ENCODE assay signal across 14 cellular contexts in genomic region chr6:22886881-22887581, GRCh38.
A peak's percentile ranks its signal among the peaks of the same experiment; 100 is the strongest.
DNase-seq lines count a peak whose midpoint lies in the region; ATAC-seq and TF ChIP-seq lines count a peak whose summit lies in the region.
"Had no signal": no experiment of that assay in that cellular context is flagged by ENCODE, and none has a peak within 500 bp of the region (broad histone marks: within the 10 kb centered on the region; RNA-seq: fewer than 3 reads in every experiment).

No MANE protein-coding gene starts in this region.

- peak overlapping the region; percentile 81 for H3K27ac ChIP-seq in foreskin keratinocyte

- no peaks in the 10 kb centered on the region for H3K36me3 Mint-ChIP-seq in effector memory CD8-positive, alpha-beta T cell (ENCODE audit: insufficient read depth)

- no peak overlapping the region for H3K4me3 Mint-ChIP-seq in effector memory CD8-positive, alpha-beta T cell

- no peaks in the 10 kb centered on the region for H3K36me3 ChIP-seq in BE2C

- no peaks in the 10 kb centered on the region for H3K27me3 Mint-ChIP-seq in effector memory CD8-positive, alpha-beta T cell

- H3K27me3 ChIP-seq in foreskin keratinocyte = no peaks in the 10 kb centered on the region
- no peaks in the 10 kb centered on the region for H3K27me3 ChIP-seq in BE2C

- H3K4me3 ChIP-seq in AG10803 (ENCODE audit: low read length) (no peak overlapping the region), BE2C (ENCODE audit: low read depth, low read length) (no peak overlapping the region)

- peak; percentile 66 for ATAC-seq in HG02870 (IDR thresholded peaks at IDR 0.05; ENCODE audit: unreplicated experiment)
- ATAC-seq in foreskin keratinocyte = no peak
- no peak for ATAC-seq in effector memory CD8-positive, alpha-beta T cell (replicated peaks)
- no peak for ATAC-seq in HG03520 (IDR thresholded peaks at IDR 0.05; ENCODE audit: unreplicated experiment)
- ATAC-seq: Panc1 had no signal

- TF ChIP-seq CTCF in AG10803 (conservative IDR thresholded peaks at IDR 0.05; ENCODE audit: low read length) (no peak), foreskin keratinocyte (conservative IDR thresholded peaks at IDR 0.05) (no peak), BE2C (IDR thresholded peaks at IDR 0.05; ENCODE audit: low read depth, low read length) (no peak)

- H3K4me1 ChIP-seq in foreskin keratinocyte = peaks cover 6% of the 10 kb centered on the region
- H3K4me1 ChIP-seq in BE2C = peaks cover 9% of the 10 kb centered on the region

- H3K9me3 Mint-ChIP-seq in effector memory CD8-positive, alpha-beta T cell = peaks cover 4 to 10% of the 10 kb centered on the region in 2 donors

- DNase-seq in AG10803 (ENCODE audit: low read depth) (peak; percentile 75), NCI-H748 (lab: John Stamatoyannopoulos, UW; ENCODE audit: unreplicated experiment) (peak; percentile 96), foreskin keratinocyte (peak; percentile 56 to 71), CD1c-positive myeloid dendritic cell (ENCODE audit: extremely low spot score) (no peak), BE2C (no peak)
- no peak for DNase-seq in effector memory CD8-positive, alpha-beta T cell
- DNase-seq: ACHN, DND-41, NCI-H1105, retina, T1000 had no signal

- no peaks in the 10 kb centered on the region for H3K4me1 Mint-ChIP-seq in effector memory CD8-positive, alpha-beta T cell (ENCODE audit: low read depth in 2 of 2)

- no peaks in the 10 kb centered on the region for H3K9me3 ChIP-seq in BE2C

- no peak overlapping the region for H3K27ac Mint-ChIP-seq in effector memory CD8-positive, alpha-beta T cell

Comparison
In these comparisons a context has a peak if more than half of its experiments do, and no peak if none do; other contexts are left out.
1. DNase-seq: peak in AG10803 (single experiment), NCI-H748 (single experiment) and foreskin keratinocyte (2 of 2); none in CD1c-positive myeloid dendritic cell (single experiment), BE2C (single experiment) and effector memory CD8-positive, alpha-beta T cell (0 of 3).